8 cellular contexts compared by ENCODE assay signal in the genomic region with DNA sequence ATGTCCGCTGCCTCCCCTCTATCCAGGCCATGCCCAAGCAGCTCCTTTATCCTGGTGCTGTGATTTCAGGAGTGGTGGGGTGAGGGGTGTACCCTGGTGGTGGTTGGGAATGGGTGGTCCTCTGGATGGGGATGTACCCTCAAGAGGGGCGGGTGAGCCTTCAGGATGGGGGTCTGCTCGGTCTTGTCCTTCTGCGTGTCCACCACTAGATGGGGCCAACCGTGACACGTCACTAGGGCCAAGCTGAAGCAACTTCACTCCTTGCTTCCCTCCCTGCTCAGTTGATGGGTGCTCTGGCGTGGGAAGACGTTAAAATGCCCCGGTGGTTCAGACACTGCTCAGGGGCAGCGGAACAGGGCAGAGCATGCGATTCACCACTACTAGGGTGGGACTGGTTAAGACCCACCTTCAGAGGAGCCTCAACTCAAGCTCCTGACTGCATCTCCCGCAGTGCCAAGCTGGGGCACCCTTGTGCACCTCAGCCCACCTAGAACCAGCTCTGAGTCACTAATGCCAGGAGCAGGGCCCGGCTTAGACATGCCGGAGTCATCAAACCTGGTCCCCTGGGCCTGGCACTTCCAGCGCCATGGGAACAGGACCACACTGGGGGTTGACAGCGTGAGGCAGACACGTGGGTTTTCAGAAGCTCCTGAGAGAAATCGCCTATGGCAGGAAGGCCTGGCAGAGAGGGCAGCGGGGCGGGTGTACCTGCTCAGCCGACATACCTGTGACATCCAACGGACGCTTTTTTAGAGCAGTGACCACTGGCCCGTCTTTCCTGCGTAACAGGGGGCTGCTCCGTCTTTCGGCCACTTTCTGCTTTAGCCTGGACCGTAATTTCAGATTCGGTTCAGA.
A peak's percentile ranks its signal among the peaks of the same experiment; 100 is the strongest.
DNase-seq lines count a peak whose midpoint lies in the region; ATAC-seq, FAIRE-seq and TF ChIP-seq lines count a peak whose summit lies in the region.

No MANE protein-coding gene starts in this region.

- no peaks in the 10 kb centered on the region for H3K27me3 ChIP-seq in BE2C
- H3K27me3 ChIP-seq in lower lobe of right lung (ENCODE audit: low read depth), result no peaks in the 10 kb centered on the region
- no peaks in the 10 kb centered on the region for H3K27me3 ChIP-seq in tibial artery

- TF ChIP-seq POLR2A in GM12891 (IDR thresholded peaks at IDR 0.05; ENCODE audit: low read depth, low read length), result no peak

- peak; percentile 84 for TF ChIP-seq CTCF in BE2C (IDR thresholded peaks at IDR 0.05; ENCODE audit: low read depth, low read length)
- peak; percentile 63 for TF ChIP-seq CTCF in RWPE1 (conservative IDR thresholded peaks at IDR 0.05; ENCODE audit: low read depth)
- peak; percentile 87 for TF ChIP-seq CTCF in choroid plexus epithelial cell (conservative IDR thresholded peaks at IDR 0.05; ENCODE audit: low read depth, low read length)
- TF ChIP-seq CTCF in lower lobe of right lung (IDR thresholded peaks at IDR 0.05), result peak; percentile 54
- peak; percentile 55 to 67 for TF ChIP-seq CTCF in tibial artery (IDR thresholded peaks at IDR 0.05)

- peak; percentile 30 to 57 for ATAC-seq in lower lobe of right lung
- ATAC-seq in stimulated activated effector memory CD8-positive, alpha-beta T cell treated with anti-CD3 and anti-CD28 coated beads, Interleukin-12 subunit alpha, Interleukin-12 subunit beta, amount 100 ng/mL, for 72 hours, result no peak

- POLR2A ChIA-PET in RWPE1 (lab: Yijun Ruan, JAX; ENCODE audit: low non-redundant PET), result no interaction called here

- H3K9me3 ChIP-seq in BE2C (no peaks in the 10 kb centered on the region), lower lobe of right lung (no peaks in the 10 kb centered on the region), tibial artery (no peaks in the 10 kb centered on the region)

- DNase-seq in BE2C, result peak; percentile 61
- DNase-seq in GM12891 (ENCODE audit: insufficient read length, low spot score), result peak; percentile 56
- DNase-seq in RWPE1 (ENCODE audit: low spot score), result peak; percentile 13
- peak; percentile 76 for DNase-seq in choroid plexus epithelial cell (ENCODE audit: low read depth)
- peak; percentile 50 for DNase-seq in lower lobe of right lung
- DNase-seq in tibial artery, result no peak
- DNase-seq in stimulated activated effector memory CD8-positive, alpha-beta T cell treated with anti-CD3 and anti-CD28 coated beads, Interleukin-12 subunit alpha, Interleukin-12 subunit beta, amount 100 ng/mL, for 72 hours (ENCODE audit: low spot score in 2 of 2), result no peak
- no peak for DNase-seq in mucosa of gallbladder (ENCODE audit: low spot score)

- H3K4me3 Mint-ChIP-seq in stimulated activated effector memory CD8-positive, alpha-beta T cell treated with anti-CD3 and anti-CD28 coated beads, Interleukin-12 subunit alpha, Interleukin-12 subunit beta, amount 100 ng/mL, for 72 hours, result no peak overlapping the region

- intact Hi-C loops in lower lobe of right lung (cut with DNase I), result no loop called here
- intact Hi-C loops in tibial artery (cut with DNase I; ENCODE audit: low total_unique reads), result no loop called here

- peak; percentile 43 for FAIRE-seq in GM12891 (lab: Jason Lieb, UNC)

- H3K27ac ChIP-seq in RWPE1 (no peak overlapping the region), lower lobe of right lung (no peak overlapping the region), tibial artery (no peak overlapping the region)

- peaks cover 10% of the 10 kb centered on the region for H3K4me1 Mint-ChIP-seq in stimulated activated effector memory CD8-positive, alpha-beta T cell treated with anti-CD3 and anti-CD28 coated beads, Interleukin-12 subunit alpha, Interleukin-12 subunit beta, amount 100 ng/mL, for 72 hours

- H3K36me3 ChIP-seq in BE2C, result peaks cover 7% of the 10 kb centered on the region; the same call in 1 of the 2 replicates
- peaks cover 77% of the 10 kb centered on the region for H3K36me3 ChIP-seq in lower lobe of right lung
- H3K36me3 ChIP-seq in tibial artery, result peaks cover 7 to 88% (median 56%) of the 10 kb centered on the region in 3 donors

- H3K4me3 ChIP-seq in BE2C (ENCODE audit: low read depth, low read length) (no peak overlapping the region), choroid plexus epithelial cell (ENCODE audit: low read depth, low read length) (no peak overlapping the region), lower lobe of right lung (no peak overlapping the region), tibial artery (no peak overlapping the region)

- H3K4me1 ChIP-seq in BE2C, result no peaks in the 10 kb centered on the region
- H3K4me1 ChIP-seq in lower lobe of right lung, result no peaks in the 10 kb centered on the region
- no peaks in the 10 kb centered on the region for H3K4me1 ChIP-seq in tibial artery

- H3K36me3 Mint-ChIP-seq in stimulated activated effector memory CD8-positive, alpha-beta T cell treated with anti-CD3 and anti-CD28 coated beads, Interleukin-12 subunit alpha, Interleukin-12 subunit beta, amount 100 ng/mL, for 72 hours, result peaks cover 39% of the 10 kb centered on the region

- no peak overlapping the region for H3K27ac Mint-ChIP-seq in stimulated activated effector memory CD8-positive, alpha-beta T cell treated with anti-CD3 and anti-CD28 coated beads, Interleukin-12 subunit alpha, Interleukin-12 subunit beta, amount 100 ng/mL, for 72 hours

- no peaks in the 10 kb centered on the region for H3K9me3 Mint-ChIP-seq in stimulated activated effector memory CD8-positive, alpha-beta T cell treated with anti-CD3 and anti-CD28 coated beads, Interleukin-12 subunit alpha, Interleukin-12 subunit beta, amount 100 ng/mL, for 72 hours

- CTCF ChIA-PET in RWPE1 (lab: Yijun Ruan, JAX), result interaction anchor here (0.6 to 1.2 kb wide), 7 partner anchors 19 to 750 kb away, joined by 3 to 4 read pairs (median 3); no protein-coding TSS in a partner anchor

TF ChIP-seq in GM12891, 5 proteins besides CTCF, POLR2A, EP300 and RAD21:
- no peak for TF ChIP-seq POLR2AphosphoS5 (IDR thresholded peaks at IDR 0.05; ENCODE audit: low read depth, low read length)
- TF ChIP-seq POU2F2 (IDR thresholded peaks at IDR 0.05; ENCODE audit: low read depth, low read length), result no peak
- TF ChIP-seq TAF1 (IDR thresholded peaks at IDR 0.05; ENCODE audit: low read depth, low read length), result no peak
- no peak for TF ChIP-seq SPI1 (IDR thresholded peaks at IDR 0.05; ENCODE audit: low read depth, low read length)
- TF ChIP-seq PAX5 (IDR thresholded peaks at IDR 0.05; ENCODE audit: insufficient read depth, low read length, severe bottlenecking), result no peak

Comparison
In these comparisons a context has a peak if more than half of its experiments do, and no peak if none do; other contexts are left out.
1. DNase-seq: peak in BE2C (single experiment), GM12891 (single experiment), RWPE1 (single experiment), choroid plexus epithelial cell (single experiment) and lower lobe of right lung (single experiment); none in tibial artery (0 of 2), stimulated activated effector memory CD8-positive, alpha-beta T cell treated with anti-CD3 and anti-CD28 coated beads, Interleukin-12 subunit alpha, Interleukin-12 subunit beta, amount 100 ng/mL, for 72 hours (0 of 2) and mucosa of gallbladder (single experiment).
2. Peak in every context shown above with its lines, with median percentiles within 50 percentile points of each other: CTCF ChIP-seq.